Comparison of ENCODE assay signal across 28 cellular contexts in genomic region chr14:82776958-82777357, GRCh38.
"Had no signal": no experiment of that assay in that cellular context is flagged by ENCODE, and none has a peak within 500 bp of the region (broad histone marks: within the 10 kb centered on the region; RNA-seq: fewer than 3 reads in every experiment).

No MANE protein-coding gene starts in this region.

- H3K9me3 ChIP-seq: ascending aorta, breast epithelium, gastrocnemius medialis, heart left ventricle had no signal

- H3K36me3 ChIP-seq: ascending aorta, breast epithelium, gastrocnemius medialis, heart left ventricle, WERI-Rb-1 had no signal

- DNase-seq: activated B cell treated with CpG ODN at 0.5 μM for 24 hours; activated CD4-positive, alpha-beta memory T cell treated with anti-CD3 and anti-CD28 coated beads for 36 hours; activated CD4-positive, alpha-beta T cell treated with anti-CD3 and anti-CD28 coated beads for 36 hours; activated CD4-positive, alpha-beta T cell treated with anti-CD3 and anti-CD28 coated beads, Interleukin-2, amount 10 ng/mL, durations not matched to agents 24 days and 14 days; activated CD4-positive, CD25-positive, alpha-beta regulatory T cell treated with anti-CD3 and anti-CD28 coated beads, Interleukin-2, amount 50 U/mL, for 72 hours; activated CD8-positive, alpha-beta memory T cell treated with anti-CD3 and anti-CD28 coated beads, Interleukin-2, amount 10 ng/mL, durations not matched to agents 7 days and 5 days; activated CD8-positive, alpha-beta memory T cell treated with anti-CD3 and anti-CD28 coated beads, Interleukin-2, amount 50 U/mL, for 4 hours; activated CD8-positive, alpha-beta T cell treated with anti-CD3 and anti-CD28 coated beads, Interleukin-2, amount 10 ng/mL, durations not matched to agents 7 days and 5 days; activated gamma-delta T cell; activated naive CD4-positive, alpha-beta T cell; activated naive CD4-positive, alpha-beta T cell treated with anti-CD3 and anti-CD28 coated beads, Interleukin-2, amount 10 ng/mL, durations not matched to agents 7 days and 5 days; activated naive CD8-positive, alpha-beta T cell treated with anti-CD3 and anti-CD28 coated beads, Interleukin-2, amount 10 ng/mL, durations not matched to agents 7 days and 5 days; activated T-cell treated with anti-CD3 and anti-CD28 coated beads, Interleukin-2, amount 50 U/mL, for 1 hour; activated T-cell treated with anti-CD3 and anti-CD28 coated beads, Interleukin-2, amount 50 U/mL, for 48 hours; dorsolateral prefrontal cortex; effector memory CD4-positive, alpha-beta T cell; endodermal cell; foreskin fibroblast; gastrocnemius medialis; glutamatergic neuron; heart left ventricle; T-helper 1 cell; T-helper 17 cell; T1000; WERI-Rb-1 had no signal

- H3K27ac ChIP-seq: ascending aorta, breast epithelium, coronary artery, dorsolateral prefrontal cortex, gastrocnemius medialis, heart left ventricle, WERI-Rb-1 had no signal

- H3K27me3 ChIP-seq: ascending aorta, breast epithelium, dorsolateral prefrontal cortex, gastrocnemius medialis, heart left ventricle had no signal

- H3K4me3 ChIP-seq: ascending aorta, breast epithelium, coronary artery, dorsolateral prefrontal cortex, gastrocnemius medialis, heart left ventricle had no signal

- H3K4me1 ChIP-seq: ascending aorta, breast epithelium, gastrocnemius medialis, heart left ventricle had no signal
